ENCODE assay signal across 8 cellular contexts in genomic region chr1:238201992-238202391, GRCh38.
"Had no signal": no experiment of that assay in that cellular context is flagged by ENCODE, and none has a peak within 500 bp of the region (broad histone marks: within the 10 kb centered on the region; RNA-seq: fewer than 3 reads in every experiment).

No MANE protein-coding gene starts in this region.

- H3K4me3 ChIP-seq: GM12878 had no signal

- DNase-seq: GDM1, GF-D8 had no signal

- FAIRE-seq: G401.6, GM12878, GM12891, GM12892, GM18507, GM19239 had no signal

- ATAC-seq: GM12878 had no signal
